In genomic region chr7:112226701-112227276, GRCh38 we compare ENCODE assay signal across 28 cellular contexts.
A peak's percentile ranks its signal among the peaks of the same experiment; 100 is the strongest.
DNase-seq lines count a peak whose midpoint lies in the region; ATAC-seq, FAIRE-seq and TF ChIP-seq lines count a peak whose summit lies in the region.
"Had no signal": no experiment of that assay in that cellular context is flagged by ENCODE, and none has a peak within 500 bp of the region (broad histone marks: within the 10 kb centered on the region; RNA-seq: fewer than 3 reads in every experiment).

No MANE protein-coding gene starts in this region.

- TF ChIP-seq CTCF in epithelial cell of esophagus (IDR thresholded peaks at IDR 0.05; ENCODE audit: insufficient read depth, low read depth, low read length, missing control alignments) (no peak), retinal pigment epithelial cell (conservative IDR thresholded peaks at IDR 0.05; ENCODE audit: low read depth, low read length) (no peak)

- FAIRE-seq in H54 (lab: Jason Lieb, UNC): peak; percentile 38
- FAIRE-seq: endometrium, HepG2 had no signal

- ATAC-seq in SK-N-SH treated with all-trans-retinoic acid at 6 μM for 48 hours: no peak
- ATAC-seq: activated CD8-positive, alpha-beta memory T cell treated with anti-CD3 and anti-CD28 coated beads, Interleukin-2, amount 10 ng/mL, durations not matched to agents 7 days and 5 days; activated T-cell treated with anti-CD3 and anti-CD28 coated beads, Interleukin-2, amount 50 U/mL, for 4 hours; HepG2; right cardiac atrium; stimulated activated naive CD8-positive, alpha-beta T cell treated with anti-CD3 and anti-CD28 coated beads, Interleukin-15, amount 100 ng/mL, for 72 hours had no signal

- TF ChIP-seq POLR2A in H54 (IDR thresholded peaks at IDR 0.05; ENCODE audit: low read depth, low read length): no peak

- H3K4me3 ChIP-seq in epithelial cell of esophagus (ENCODE audit: low read length) (no peak overlapping the region), retinal pigment epithelial cell (ENCODE audit: low read length) (no peak overlapping the region)
- H3K4me3 ChIP-seq: ascending aorta, dorsolateral prefrontal cortex, left ventricle myocardium inferior, neural progenitor cell, SK-N-MC, thoracic aorta, uterus had no signal

- DNase-seq in H54 (ENCODE audit: insufficient read length, low spot score): no peak
- peak; percentile 85 for DNase-seq in epithelial cell of esophagus (ENCODE audit: low read depth)
- peak; percentile 38 for DNase-seq in retinal pigment epithelial cell (ENCODE audit: low read depth)
- DNase-seq in Ammon's horn (ENCODE audit: low spot score): no peak
- no peak for DNase-seq in NCI-H1694 treated with DMSO at 0.1 percent for 48 hours (lab: John Stamatoyannopoulos, UW)
- no peak for DNase-seq in NK-92 (lab: John Stamatoyannopoulos, UW; ENCODE audit: unreplicated experiment)
- DNase-seq: activated CD8-positive, alpha-beta memory T cell treated with anti-CD3 and anti-CD28 coated beads, Interleukin-2, amount 10 ng/mL, durations not matched to agents 7 days and 5 days; activated gamma-delta T cell treated with Interleukin-2 at 50 U/mL for 16 hours; activated naive CD8-positive, alpha-beta T cell treated with anti-CD3 and anti-CD28 coated beads, Interleukin-2, amount 10 ng/mL, durations not matched to agents 7 days and 5 days; activated T-cell treated with anti-CD3 and anti-CD28 coated beads, Interleukin-2, amount 50 U/mL, for 4 hours; CD8-positive, alpha-beta memory T cell; central memory CD4-positive, alpha-beta T cell; DMS153; dorsolateral prefrontal cortex; HCEC 1CT; left ventricle myocardium inferior; NCI-H146; NCI-H774; right cardiac atrium; stimulated activated naive CD8-positive, alpha-beta T cell treated with anti-CD3 and anti-CD28 coated beads, Interleukin-15, amount 100 ng/mL, for 72 hours; uterus had no signal

TF ChIP-seq in SK-N-SH treated with all-trans-retinoic acid at 6 μM for 48 hours, 23 proteins besides CTCF, POLR2A, EP300 and RAD21:
- TF ChIP-seq ISL1 (CRISPR knock-in tag; IDR thresholded peaks at IDR 0.05): peak; percentile 80
- TF ChIP-seq RARB (CRISPR knock-in tag; IDR thresholded peaks at IDR 0.05): no peak
- TF ChIP-seq POU6F1 (CRISPR knock-in tag; IDR thresholded peaks at IDR 0.05; ENCODE audit: borderline replicate concordance, low read depth): no peak
- TF ChIP-seq ZFP30 (CRISPR knock-in tag; IDR thresholded peaks at IDR 0.05): no peak
- TF ChIP-seq TSHZ2 (CRISPR knock-in tag; IDR thresholded peaks at IDR 0.05): no peak
- TF ChIP-seq SNAI2 (CRISPR knock-in tag; IDR thresholded peaks at IDR 0.05): no peak
- no peak for TF ChIP-seq OSR1 (CRISPR knock-in tag; IDR thresholded peaks at IDR 0.05)
- no peak; the same call in 1 of the 2 replicates for TF ChIP-seq PATZ1 (CRISPR knock-in tag; IDR thresholded peaks at IDR 0.05; ENCODE audit: borderline replicate concordance)

Comparison
In these comparisons a context has a peak if more than half of its experiments do, and no peak if none do; other contexts are left out.
1. DNase-seq: peak in epithelial cell of esophagus (single experiment) and retinal pigment epithelial cell (single experiment); none in H54 (single experiment), Ammon's horn (single experiment), NCI-H1694 treated with DMSO at 0.1 percent for 48 hours (single experiment) and NK-92 (single experiment).